ENCODE assay signal across 1 cellular context in the genomic region with DNA sequence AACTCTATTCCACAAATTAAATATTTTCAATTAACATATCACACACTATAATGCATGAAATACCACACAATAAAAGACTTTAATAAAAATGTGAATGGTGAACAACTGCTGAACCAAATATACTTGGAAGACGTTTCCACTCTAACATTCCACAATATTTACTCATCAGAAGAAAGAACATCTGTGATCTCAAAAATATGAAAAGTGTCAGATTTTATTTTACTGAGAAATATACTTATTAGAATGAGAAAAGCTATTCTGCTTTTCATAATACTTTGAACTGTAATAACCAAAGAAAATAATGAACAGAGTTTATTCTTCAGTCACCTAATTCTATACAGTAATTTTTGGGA.
TF ChIP-seq lines count a peak whose summit lies in the region.

No MANE protein-coding gene starts in this region.

TF ChIP-seq in HepG2, 621 proteins besides CTCF, POLR2A, EP300 and RAD21 (continued from another document):
- TF ChIP-seq MLX (CRISPR knock-in tag; IDR thresholded peaks at IDR 0.05) = no peak
- TF ChIP-seq MED8 (CRISPR knock-in tag; IDR thresholded peaks at IDR 0.05; ENCODE audit: insufficient replicate concordance) = no peak
- TF ChIP-seq ETS1 (CRISPR knock-in tag; IDR thresholded peaks at IDR 0.05) = no peak
- no peak for TF ChIP-seq THAP11 (CRISPR knock-in tag; IDR thresholded peaks at IDR 0.05)
- TF ChIP-seq JUND (CRISPR knock-in tag; IDR thresholded peaks at IDR 0.05) = no peak
- TF ChIP-seq ZNF761 (CRISPR knock-in tag; conservative IDR thresholded peaks at IDR 0.05) = no peak
- TF ChIP-seq ZNF777 (CRISPR knock-in tag; IDR thresholded peaks at IDR 0.05) = no peak
- TF ChIP-seq CEBPG (CRISPR knock-in tag; IDR thresholded peaks at IDR 0.05) = no peak
